ENCODE assay signal across 8 cellular contexts in the genomic region with DNA sequence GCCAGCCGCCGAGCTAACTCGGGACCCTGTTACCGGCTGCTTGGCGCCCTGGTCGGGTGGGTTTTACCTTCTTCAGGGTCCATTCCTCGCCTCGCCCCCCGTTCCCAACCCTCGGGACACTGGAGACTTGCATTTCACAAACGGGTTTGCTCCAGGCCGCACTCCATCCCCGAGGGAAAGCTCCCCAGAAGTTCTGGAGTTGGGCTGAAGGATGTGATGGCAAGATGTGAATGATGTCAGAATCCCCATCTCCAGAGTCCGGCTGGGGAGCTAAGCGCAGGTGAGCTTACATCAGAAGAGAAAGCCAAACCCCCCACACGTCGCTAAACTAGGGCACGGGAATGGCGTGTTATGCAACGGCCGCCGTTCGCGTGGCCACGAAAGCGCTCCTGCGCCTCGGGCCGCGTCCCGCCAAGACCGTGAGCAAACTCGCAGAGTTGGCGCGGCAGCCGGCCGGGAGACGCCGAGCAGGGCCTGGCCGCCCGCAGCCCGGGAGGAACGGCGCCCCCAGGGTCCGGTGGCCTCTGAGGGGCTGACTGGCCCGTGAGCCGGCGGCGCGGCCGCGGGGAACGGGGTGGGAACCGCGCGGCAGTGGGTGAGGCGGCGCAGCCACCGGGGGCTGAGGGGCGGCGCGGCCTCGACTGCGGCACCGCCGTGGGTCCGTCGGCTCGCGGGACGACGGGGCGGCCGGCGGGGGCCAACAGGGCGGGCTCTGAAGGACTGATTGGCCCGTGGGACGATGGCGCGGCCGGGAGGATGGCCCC. TPM values are rescaled to one million over a fixed set of nuclear protein-coding genes. Genes with fewer than 3 reads are reported as not detected.
A peak's percentile ranks its signal among the peaks of the same experiment; 100 is the strongest.
DNase-seq lines count a peak whose midpoint lies in the region; ATAC-seq and TF ChIP-seq lines count a peak whose summit lies in the region.

No MANE protein-coding gene starts in this region.

- no peaks in the 10 kb centered on the region for H3K36me3 Mint-ChIP-seq in activated naive CD8-positive, alpha-beta T cell treated with anti-CD3 and anti-CD28 coated beads for 36 hours

- H3K36me3 ChIP-seq in right atrium auricular region = no peaks in the 10 kb centered on the region

- H3K4me3 Mint-ChIP-seq in activated naive CD8-positive, alpha-beta T cell treated with anti-CD3 and anti-CD28 coated beads for 36 hours = no peak overlapping the region

- H3K4me1 Mint-ChIP-seq in activated naive CD8-positive, alpha-beta T cell treated with anti-CD3 and anti-CD28 coated beads for 36 hours = peaks cover 2% of the 10 kb centered on the region

- no peaks in the 10 kb centered on the region for H3K27me3 ChIP-seq in right atrium auricular region

- H3K4me3 ChIP-seq in right atrium auricular region (peak overlapping the region; percentile 87 to 98), retinal pigment epithelial cell (ENCODE audit: low read length) (peak overlapping the region; percentile 73)

- no peak overlapping the region for H3K27ac Mint-ChIP-seq in activated naive CD8-positive, alpha-beta T cell treated with anti-CD3 and anti-CD28 coated beads for 36 hours

- H3K9me3 ChIP-seq in right atrium auricular region = no peaks in the 10 kb centered on the region

- no peaks in the 10 kb centered on the region for H3K9me3 Mint-ChIP-seq in activated naive CD8-positive, alpha-beta T cell treated with anti-CD3 and anti-CD28 coated beads for 36 hours

- peaks cover 39% of the 10 kb centered on the region for H3K27me3 Mint-ChIP-seq in activated naive CD8-positive, alpha-beta T cell treated with anti-CD3 and anti-CD28 coated beads for 36 hours

- TF ChIP-seq CTCF in right atrium auricular region (IDR thresholded peaks at IDR 0.05) (no peak), retinal pigment epithelial cell (conservative IDR thresholded peaks at IDR 0.05; ENCODE audit: low read depth, low read length) (no peak)

- intact Hi-C loops in Right ventricle myocardium inferior (cut with DNase I) (loop anchor here (5.0 kb wide), 2 partner anchors 38 to 118 kb away; no protein-coding TSS in a partner anchor), cardiac septum (cut with DNase I) (loop anchor here (2.0 to 5.0 kb wide), 2 partner anchors 25 to 118 kb away; no protein-coding TSS in a partner anchor)

- peak overlapping the region; percentile 99 to 100 for H3K27ac ChIP-seq in right atrium auricular region

- peaks cover 0 to 50% of the 10 kb centered on the region in 2 donors for H3K4me1 ChIP-seq in right atrium auricular region

- DNase-seq in Right ventricle myocardium inferior (ENCODE audit: missing footprints) = peak; percentile 84
- no peak for DNase-seq in cardiac septum (ENCODE audit: low spot score)
- peak; percentile 10 for DNase-seq in activated naive CD8-positive, alpha-beta T cell treated with anti-CD3 and anti-CD28 coated beads for 36 hours
- no peak for DNase-seq in right atrium auricular region (ENCODE audit: low spot score)
- no peak for DNase-seq in retinal pigment epithelial cell (ENCODE audit: low read depth)
- no peak for DNase-seq in NCI-H187 (lab: John Stamatoyannopoulos, UW)

- ATAC-seq in Right ventricle myocardium inferior (peak; percentile 12), HG03280 (IDR thresholded peaks at IDR 0.05; ENCODE audit: unreplicated experiment) (peak; percentile 5), HG03175 (IDR thresholded peaks at IDR 0.05; ENCODE audit: unreplicated experiment) (no peak)

RNA-seq across cellular contexts. Expression of a gene that starts 1.1 kb away (rescaled TPM):
- 23.7 TPM for total RNA-seq in Right ventricle myocardium inferior
- total RNA-seq in cardiac septum = 27.8 TPM
- 1 to 10 TPM in 1 of 2 experiments, under 1 TPM in 1; 0.99 to 1.0 TPM for total RNA-seq in activated naive CD8-positive, alpha-beta T cell treated with anti-CD3 and anti-CD28 coated beads for 36 hours
- 10 to 100 TPM; 20.9 to 33.3 TPM for total RNA-seq in right atrium auricular region

Comparison
In these comparisons a context has a peak if more than half of its experiments do, and no peak if none do; other contexts are left out.
1. DNase-seq: peak in Right ventricle myocardium inferior (single experiment) and activated naive CD8-positive, alpha-beta T cell treated with anti-CD3 and anti-CD28 coated beads for 36 hours (single experiment); none in cardiac septum (single experiment), right atrium auricular region (single experiment), retinal pigment epithelial cell (single experiment) and NCI-H187 (0 of 2).
2. RNA of a gene that starts 1.1 kb away (total RNA-seq): 20.9 to 33.3 TPM in right atrium auricular region, 27.8 TPM in cardiac septum (single experiment) and 23.7 TPM in Right ventricle myocardium inferior (single experiment); 0.99 to 1.0 TPM in activated naive CD8-positive, alpha-beta T cell treated with anti-CD3 and anti-CD28 coated beads for 36 hours; every median in the first group is over 10 times any median in the second.